ENCODE assay signal across 8 cellular contexts in the genomic region with DNA sequence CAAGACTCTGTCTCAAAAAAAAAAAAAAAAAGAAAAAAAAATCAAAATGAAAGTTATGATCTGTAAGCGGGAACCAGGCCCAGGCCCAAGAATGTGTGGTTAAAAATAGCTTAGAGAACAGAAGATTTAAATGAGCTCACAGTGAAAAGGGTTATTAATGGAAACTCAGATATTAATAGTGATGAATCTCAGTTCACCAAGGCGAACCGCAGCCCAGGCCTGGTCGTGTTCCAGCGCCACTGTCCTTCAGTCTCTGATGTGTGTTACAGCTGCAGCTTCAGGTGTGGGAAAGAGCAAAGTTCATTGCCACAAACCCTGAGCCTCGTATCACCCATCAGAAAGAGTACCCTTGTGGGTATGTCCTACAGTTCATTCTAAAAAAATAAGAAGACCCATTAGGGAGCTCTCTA.
A peak's percentile ranks its signal among the peaks of the same experiment; 100 is the strongest.
DNase-seq lines count a peak whose midpoint lies in the region; ATAC-seq and TF ChIP-seq lines count a peak whose summit lies in the region.

No MANE protein-coding gene starts in this region.

- H3K27me3 ChIP-seq in DOHH2 (ENCODE audit: control insufficient read depth, low read length), result peaks cover 3% of the 10 kb centered on the region

- H3K9me3 ChIP-seq in DOHH2 (ENCODE audit: control insufficient read depth, insufficient read depth, low read length) (no peaks in the 10 kb centered on the region), KOPT-K1 (ENCODE audit: insufficient read depth, low read length, poor library complexity, severe bottlenecking) (no peaks in the 10 kb centered on the region)

- H3K4me1 ChIP-seq in DOHH2 (ENCODE audit: control insufficient read depth, low read length), result peaks cover 5% of the 10 kb centered on the region

- no peaks in the 10 kb centered on the region for H3K79me2 ChIP-seq in DOHH2 (ENCODE audit: control insufficient read depth, low read length)

- no peaks in the 10 kb centered on the region for H3F3A ChIP-seq in DOHH2 (ENCODE audit: control insufficient read depth, insufficient read depth)

- in situ Hi-C loops in ACHN (cut with HindIII; ENCODE audit: low pct_ligation_motif_present, low pct_unique_long_range_greater_than_20kb, low sequenced_read_pairs), result no loop called here

- no peaks in the 10 kb centered on the region for H3K9me2 ChIP-seq in DOHH2 (replicated peaks; ENCODE audit: control insufficient read depth, low read length)

- TF ChIP-seq CTCF in DOHH2 (IDR thresholded peaks at IDR 0.05; ENCODE audit: low read depth, low read length, poor library complexity, severe bottlenecking), result no peak

- H3K4me3 ChIP-seq in DOHH2 (ENCODE audit: low read length), result no peak overlapping the region

- no peaks in the 10 kb centered on the region for H3K36me3 ChIP-seq in DOHH2 (ENCODE audit: control insufficient read depth, low read length)
- H3K36me3 ChIP-seq in KOPT-K1 (ENCODE audit: insufficient read depth, low read length), result no peaks in the 10 kb centered on the region

- no peak overlapping the region for H3K27ac ChIP-seq in DOHH2 (ENCODE audit: low read depth, low read length)
- peak overlapping the region; percentile 92 for H3K27ac ChIP-seq in KOPT-K1 (ENCODE audit: low read depth, low read length, poor library complexity, severe bottlenecking)

- DNase-seq in left lobe of liver (ENCODE audit: low spot score) (peak; percentile 68), amniotic stem cell (lab: John Stamatoyannopoulos, UW) (no peak), COR-L47 (lab: John Stamatoyannopoulos, UW) (no peak), ACHN (no peak), middle frontal gyrus (ENCODE audit: extremely low spot score, low spot score) (no peak)

- ATAC-seq in GM21619 (IDR thresholded peaks at IDR 0.05; ENCODE audit: unreplicated experiment) (peak; percentile 82), left lobe of liver (peak; percentile 79)

- 0 out of 2 replicates have a peak overlapping the region, but pooled peaks have one; percentile 19 for H3K4me2 ChIP-seq in DOHH2 (ENCODE audit: low read length)

- H4K20me1 ChIP-seq in DOHH2 (ENCODE audit: control insufficient read depth, insufficient read depth, low read depth, low read length), result no peaks in the 10 kb centered on the region
